24 cellular contexts compared by ENCODE assay signal in genomic region chr19:3696660-3696995, GRCh38. TPM values are rescaled to one million over a fixed set of nuclear protein-coding genes. Genes with fewer than 3 reads are reported as not detected.
"Had no signal": no experiment of that assay in that cellular context is flagged by ENCODE, and none has a peak within 500 bp of the region (broad histone marks: within the 10 kb centered on the region; RNA-seq: fewer than 3 reads in every experiment).

No MANE protein-coding gene starts in this region.

- H3K27ac Mint-ChIP-seq: activated B cell treated with CpG ODN at 0.5 μM for 24 hours; activated naive CD8-positive, alpha-beta T cell treated with anti-CD3 and anti-CD28 coated beads for 36 hours; endodermal cell had no signal

- H3K36me3 ChIP-seq: breast epithelium had no signal

- H3K9me3 Mint-ChIP-seq: activated B cell treated with CpG ODN at 0.5 μM for 24 hours; activated T-cell treated with anti-CD3 and anti-CD28 coated beads, Interleukin-2, amount 50 U/mL, for 4 hours; immature natural killer cell; naive thymus-derived CD4-positive, alpha-beta T cell had no signal

- H3K36me3 Mint-ChIP-seq: immature natural killer cell had no signal

- H3K4me3 Mint-ChIP-seq: activated B cell treated with CpG ODN at 0.5 μM for 24 hours; activated naive CD8-positive, alpha-beta T cell treated with anti-CD3 and anti-CD28 coated beads for 36 hours; activated T-cell treated with anti-CD3 and anti-CD28 coated beads, Interleukin-2, amount 50 U/mL, for 4 hours; endodermal cell had no signal

- H3K4me1 Mint-ChIP-seq: endodermal cell had no signal

- H3K27ac ChIP-seq: breast epithelium, coronary artery, epithelial cell of prostate, hepatocyte, left lung, SJSA1 had no signal

- ATAC-seq: activated T-cell treated with anti-CD3 and anti-CD28 coated beads, Interleukin-2, amount 50 U/mL, for 4 hours; left lung; naive thymus-derived CD4-positive, alpha-beta T cell had no signal

- DNase-seq: activated B cell treated with CpG ODN at 0.5 μM for 24 hours; activated CD4-positive, alpha-beta T cell treated with anti-CD3 and anti-CD28 coated beads for 4 hours; activated CD4-positive, alpha-beta T cell treated with anti-CD3 and anti-CD28 coated beads, Interleukin-2, amount 50 U/mL, for 48 hours; activated CD8-positive, alpha-beta memory T cell treated with anti-CD3 and anti-CD28 coated beads, Interleukin-2, amount 50 U/mL, for 48 hours; activated naive CD4-positive, alpha-beta T cell treated with Interleukin-2 at 50 U/mL for 16 hours; activated naive CD8-positive, alpha-beta T cell treated with anti-CD3 and anti-CD28 coated beads for 36 hours; activated T-cell treated with anti-CD3 and anti-CD28 coated beads, Interleukin-2, amount 50 U/mL, for 4 hours; endodermal cell; immature natural killer cell; left lung; naive thymus-derived CD4-positive, alpha-beta T cell; occipital lobe; retina; stimulated activated CD4-positive, alpha-beta T cell treated with anti-CD3 and anti-CD28 coated beads, Interleukin-4, amount 100 ng/mL, for 24 hours; stomach; T-helper 1 cell; T-helper 9 cell had no signal

- H3K27me3 Mint-ChIP-seq: activated B cell treated with CpG ODN at 0.5 μM for 24 hours; activated naive CD8-positive, alpha-beta T cell treated with anti-CD3 and anti-CD28 coated beads for 36 hours; naive thymus-derived CD4-positive, alpha-beta T cell had no signal

- H3K9me3 ChIP-seq: breast epithelium, left lung, SJSA1, stomach had no signal

- H3K4me3 ChIP-seq: breast epithelium, coronary artery, hepatocyte, left lung, lung, SJSA1, stomach had no signal

- H3K27me3 ChIP-seq: breast epithelium, hepatocyte, left lung, SJSA1, stomach had no signal

RNA-seq across cellular contexts. Expression of gene TJP3, which starts 11.6 kb away (rescaled TPM):
- total RNA-seq: fibroblast of villous mesenchyme, occipital lobe, SJSA1 had no signal
